1 cellular context compared by ENCODE assay signal in the genomic region with DNA sequence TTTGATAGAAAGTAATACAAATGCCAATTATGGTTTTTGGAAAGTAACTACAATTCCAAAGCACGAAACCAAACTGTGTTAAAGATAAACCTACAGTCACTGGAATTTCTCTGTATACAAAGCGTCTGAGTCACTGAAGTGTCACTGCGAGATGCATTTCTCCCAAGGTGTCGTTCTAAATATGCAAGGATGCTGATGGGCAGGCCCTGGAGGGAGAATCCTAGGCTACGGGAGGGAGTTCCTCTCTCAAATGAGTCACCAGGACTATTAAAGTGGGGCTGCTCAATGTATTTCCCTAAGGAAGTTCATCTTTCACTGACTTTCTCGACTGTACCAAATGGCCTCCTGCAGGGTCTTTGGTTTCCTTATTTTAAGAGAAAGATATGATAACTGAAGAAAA.
TF ChIP-seq lines count a peak whose summit lies in the region.

No MANE protein-coding gene starts in this region.

TF ChIP-seq in GM23338, 12 proteins besides CTCF, POLR2A, EP300 and RAD21 (continued from another document):
- no peak for TF ChIP-seq ZNF462 (CRISPR knock-in tag; IDR thresholded peaks at IDR 0.05)
- TF ChIP-seq STAT1 (IDR thresholded peaks at IDR 0.05; ENCODE audit: unreplicated experiment): no peak
- TF ChIP-seq REST (IDR thresholded peaks at IDR 0.05; ENCODE audit: unreplicated experiment): no peak
- no peak for TF ChIP-seq ZNF331 (CRISPR knock-in tag; IDR thresholded peaks at IDR 0.05; ENCODE audit: low read depth)
